Comparison of ENCODE assay signal across 13 cellular contexts in genomic region chr14:46734287-46734686, GRCh38.
"Had no signal": no experiment of that assay in that cellular context is flagged by ENCODE, and none has a peak within 500 bp of the region (broad histone marks: within the 10 kb centered on the region; RNA-seq: fewer than 3 reads in every experiment).

No MANE protein-coding gene starts in this region.

- H3K4me1 ChIP-seq: esophagus squamous epithelium, testis, tibial nerve had no signal

- H3K36me3 ChIP-seq: esophagus squamous epithelium, neutrophil, tibial nerve had no signal

- H3K27me3 ChIP-seq: esophagus squamous epithelium, neutrophil, testis, tibial nerve had no signal

- H3K9me3 ChIP-seq: neutrophil, testis had no signal

- DNase-seq: esophagus squamous epithelium; foreskin fibroblast; kidney; left cardiac atrium; mesendoderm; naive thymus-derived CD8-positive, alpha-beta T cell; right cardiac atrium; stimulated activated CD4-positive, alpha-beta T cell treated with anti-CD3 and anti-CD28 coated beads, Interleukin-4, amount 100 ng/mL, for 4 hours; stimulated activated naive B cell treated with anti-CD40 and anti-IgM and Interleukin-4, amounts not matched to agents 10 μg/mL and 1 μg/mL and 100 μg/mL, for 72 hours; stimulated activated naive CD8-positive, alpha-beta T cell treated with anti-CD3 and anti-CD28 coated beads, Interleukin-15, amount 100 ng/mL, for 72 hours; testis had no signal

- ATAC-seq: left cardiac atrium; naive thymus-derived CD8-positive, alpha-beta T cell; right cardiac atrium; stimulated activated naive B cell treated with anti-CD40 and anti-IgM and Interleukin-4, amounts not matched to agents 10 μg/mL and 1 μg/mL and 100 μg/mL, for 72 hours; stimulated activated naive CD8-positive, alpha-beta T cell treated with anti-CD3 and anti-CD28 coated beads, Interleukin-15, amount 100 ng/mL, for 72 hours had no signal

- H3K4me3 ChIP-seq: esophagus squamous epithelium, testis, tibial nerve had no signal

- H3K27ac ChIP-seq: esophagus squamous epithelium, neutrophil, testis, tibial nerve had no signal
